Comparison of ENCODE assay signal across 13 cellular contexts in genomic region chr2:41937464-41937861, GRCh38.
DNase-seq lines count a peak whose midpoint lies in the region; TF ChIP-seq lines count a peak whose summit lies in the region.
"Had no signal": no experiment of that assay in that cellular context is flagged by ENCODE, and none has a peak within 500 bp of the region (broad histone marks: within the 10 kb centered on the region; RNA-seq: fewer than 3 reads in every experiment).

No MANE protein-coding gene starts in this region.

- no peaks in the 10 kb centered on the region for H3K4me1 Mint-ChIP-seq in activated naive CD4-positive, alpha-beta T cell treated with anti-CD3 and anti-CD28 coated beads, Interleukin-2, amount 10 ng/mL, durations not matched to agents 7 days and 5 days
- H3K4me1 Mint-ChIP-seq: naive thymus-derived CD8-positive, alpha-beta T cell had no signal

- H3K4me3 Mint-ChIP-seq in activated naive CD4-positive, alpha-beta T cell treated with anti-CD3 and anti-CD28 coated beads, Interleukin-2, amount 10 ng/mL, durations not matched to agents 7 days and 5 days: no peak overlapping the region
- H3K4me3 Mint-ChIP-seq: activated T-cell treated with anti-CD3 and anti-CD28 coated beads, Interleukin-2, amount 50 U/mL, for 4 hours; naive thymus-derived CD8-positive, alpha-beta T cell had no signal

- H3K4me1 ChIP-seq in HUES6 (ENCODE audit: control insufficient read depth, insufficient read depth, low read length): peaks cover 69% of the 10 kb centered on the region
- H3K4me1 ChIP-seq in mesodermal cell (ENCODE audit: control insufficient read depth, insufficient read depth, low read length, poor library complexity, severe bottlenecking): peaks cover 60% of the 10 kb centered on the region

- 54% methylated on average over 2 of the region's 4 CpGs for WGBS in mesodermal cell (ENCODE audit: insufficient coverage in 2 of 2), 2 experiments

- no peak overlapping the region for H3K27ac Mint-ChIP-seq in activated naive CD4-positive, alpha-beta T cell treated with anti-CD3 and anti-CD28 coated beads, Interleukin-2, amount 10 ng/mL, durations not matched to agents 7 days and 5 days
- H3K27ac Mint-ChIP-seq: naive thymus-derived CD8-positive, alpha-beta T cell had no signal

- no peaks in the 10 kb centered on the region for H3K36me3 ChIP-seq in HUES6 (ENCODE audit: control insufficient read depth, insufficient read depth, low read length)
- H3K36me3 ChIP-seq in mesodermal cell (ENCODE audit: control insufficient read depth, insufficient read depth, low read length): no peaks in the 10 kb centered on the region

- H3K27ac ChIP-seq in HUES6 (ENCODE audit: low read depth, low read length) (peak overlapping the region; percentile 54), mesodermal cell (ENCODE audit: low read depth, low read length, severe bottlenecking) (peak overlapping the region; percentile 85)
- H3K27ac ChIP-seq: epithelial cell of prostate had no signal

- H3K4me3 ChIP-seq in AG10803 (ENCODE audit: low read length) (no peak overlapping the region), HUES6 (ENCODE audit: low read depth, low read length) (0 out of 2 replicates have a peak overlapping the region, but pooled peaks have one; percentile 24), astrocyte of the cerebellum (ENCODE audit: low read depth, low read length) (no peak overlapping the region), mesodermal cell (ENCODE audit: extremely low read depth, insufficient read depth, low read length, poor library complexity, severe bottlenecking) (no peak overlapping the region)

- CTCF ChIA-PET in activated naive CD4-positive, alpha-beta T cell treated with anti-CD3 and anti-CD28 coated beads, Interleukin-2, amount 10 ng/mL, durations not matched to agents 7 days and 5 days (lab: Charles Lee): no interaction called here

- DNase-seq in AG10803 (ENCODE audit: low read depth) (peak; percentile 67), astrocyte of the cerebellum (ENCODE audit: low read depth) (peak; percentile 46), DMS79 treated with DMSO at 0.1 percent for 48 hours (lab: John Stamatoyannopoulos, UW) (no peak), cortex of kidney (lab: John Stamatoyannopoulos, UW) (no peak)
- DNase-seq in stimulated activated naive CD4-positive, alpha-beta T cell (lab: John Stamatoyannopoulos, UW): no peak
- no peak for DNase-seq in activated naive CD4-positive, alpha-beta T cell treated with anti-CD3 and anti-CD28 coated beads, Interleukin-2, amount 10 ng/mL, durations not matched to agents 7 days and 5 days
- DNase-seq: activated T-cell treated with anti-CD3 and anti-CD28 coated beads, Interleukin-2, amount 50 U/mL, for 4 hours; naive thymus-derived CD8-positive, alpha-beta T cell; NCI-H526 treated with DMSO at 0.1 percent for 48 hours; stimulated activated CD4-positive, alpha-beta T cell treated with anti-CD3 and anti-CD28 coated beads, Interleukin-12 subunit alpha, Interleukin-12 subunit beta, amount 100 ng/mL, for 4 hours had no signal

- H3K9me3 ChIP-seq in HUES6 (ENCODE audit: control insufficient read depth, insufficient read depth, low read depth, low read length) (no peaks in the 10 kb centered on the region), mesodermal cell (ENCODE audit: control insufficient read depth, low read length) (no peaks in the 10 kb centered on the region)

- no peak overlapping the region for H3K9ac ChIP-seq in HUES6 (ENCODE audit: low read length)

- H3K9me3 Mint-ChIP-seq in activated naive CD4-positive, alpha-beta T cell treated with anti-CD3 and anti-CD28 coated beads, Interleukin-2, amount 10 ng/mL, durations not matched to agents 7 days and 5 days: no peaks in the 10 kb centered on the region
- H3K9me3 Mint-ChIP-seq: activated T-cell treated with anti-CD3 and anti-CD28 coated beads, Interleukin-2, amount 50 U/mL, for 4 hours; naive thymus-derived CD8-positive, alpha-beta T cell had no signal

- no peaks in the 10 kb centered on the region; the same call in 1 of the 2 replicates for H3K27me3 ChIP-seq in HUES6 (ENCODE audit: control insufficient read depth, insufficient read depth, low read length)

- TF ChIP-seq CTCF in AG10803 (conservative IDR thresholded peaks at IDR 0.05; ENCODE audit: low read length): no peak
- no peak for TF ChIP-seq CTCF in astrocyte of the cerebellum (IDR thresholded peaks at IDR 0.05; ENCODE audit: low read depth, low read length, missing control alignments)

- H3K36me3 Mint-ChIP-seq in activated naive CD4-positive, alpha-beta T cell treated with anti-CD3 and anti-CD28 coated beads, Interleukin-2, amount 10 ng/mL, durations not matched to agents 7 days and 5 days: no peaks in the 10 kb centered on the region
- H3K36me3 Mint-ChIP-seq: naive thymus-derived CD8-positive, alpha-beta T cell had no signal

- H3K27me3 Mint-ChIP-seq in activated naive CD4-positive, alpha-beta T cell treated with anti-CD3 and anti-CD28 coated beads, Interleukin-2, amount 10 ng/mL, durations not matched to agents 7 days and 5 days: peaks cover 24% of the 10 kb centered on the region

- in situ Hi-C loops in astrocyte of the cerebellum (cut with HindIII; ENCODE audit: low sequenced_read_pairs): no loop called here

Comparison
In these comparisons a context has a peak if more than half of its experiments do, and no peak if none do; other contexts are left out.
1. DNase-seq: peak in AG10803 (single experiment) and astrocyte of the cerebellum (single experiment); none in DMS79 treated with DMSO at 0.1 percent for 48 hours (single experiment), stimulated activated naive CD4-positive, alpha-beta T cell (0 of 6), cortex of kidney (single experiment) and activated naive CD4-positive, alpha-beta T cell treated with anti-CD3 and anti-CD28 coated beads, Interleukin-2, amount 10 ng/mL, durations not matched to agents 7 days and 5 days (single experiment).